ENCODE assay signal across 6 cellular contexts in the genomic region with DNA sequence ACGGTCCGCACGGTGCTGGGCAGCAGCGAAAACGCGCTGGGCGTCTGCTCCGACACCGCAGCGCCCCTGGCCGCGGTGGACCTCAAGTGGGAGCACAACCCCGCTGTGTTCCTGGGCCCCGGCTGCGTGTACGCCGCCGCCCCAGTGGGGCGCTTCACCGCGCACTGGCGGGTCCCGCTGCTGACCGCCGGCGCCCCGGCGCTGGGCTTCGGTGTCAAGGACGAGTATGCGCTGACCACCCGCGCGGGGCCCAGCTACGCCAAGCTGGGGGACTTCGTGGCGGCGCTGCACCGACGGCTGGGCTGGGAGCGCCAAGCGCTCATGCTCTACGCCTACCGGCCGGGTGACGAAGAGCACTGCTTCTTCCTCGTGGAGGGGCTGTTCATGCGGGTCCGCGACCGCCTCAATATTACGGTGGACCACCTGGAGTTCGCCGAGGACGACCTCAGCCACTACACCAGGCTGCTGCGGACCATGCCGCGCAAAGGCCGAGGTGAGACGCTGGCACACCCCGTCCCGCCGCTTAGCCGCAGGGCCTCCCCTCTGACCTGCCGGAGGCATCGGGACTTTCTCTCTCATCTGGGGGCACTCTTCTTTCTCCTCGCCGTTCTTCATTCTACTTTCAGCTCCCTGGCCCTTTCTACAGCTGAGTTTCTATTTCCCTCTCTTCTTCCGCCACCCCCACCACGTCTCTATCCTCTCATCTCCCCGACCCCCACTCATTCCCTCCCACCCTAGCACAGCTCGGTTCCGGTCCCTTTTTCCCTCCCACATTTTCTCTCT. TPM values are rescaled to one million over a fixed set of nuclear protein-coding genes. Genes with fewer than 3 reads are reported as not detected.
DNase-seq lines count a peak whose midpoint lies in the region; ATAC-seq and TF ChIP-seq lines count a peak whose summit lies in the region.

No MANE protein-coding gene starts in this region.

- H3K27ac ChIP-seq in iPS DF 6.9 (ENCODE audit: low read length) = no peak overlapping the region
- H3K27ac ChIP-seq in upper lobe of right lung = peak overlapping the region; percentile 74

- ATAC-seq in upper lobe of right lung = peak; percentile 63
- no peak for ATAC-seq in HG02870 (IDR thresholded peaks at IDR 0.05; ENCODE audit: unreplicated experiment)

- H3K4me1 Mint-ChIP-seq in Caco-2 (ENCODE audit: low read depth, unreplicated experiment) = peaks cover 35% of the 10 kb centered on the region
- peaks cover 21% of the 10 kb centered on the region for H3K4me1 Mint-ChIP-seq in activated CD4-positive, alpha-beta T cell treated with anti-CD3 and anti-CD28 coated beads, Interleukin-2, amount 10 ng/mL, durations not matched to agents 7 days and 5 days

- H3K4me3 ChIP-seq in Caco-2 (ENCODE audit: low read depth, low read length) (peak overlapping the region; percentile 73), iPS DF 6.9 (ENCODE audit: low read length) (peak overlapping the region; percentile 34), upper lobe of right lung (peak overlapping the region; percentile 67)

- H3K4me3 Mint-ChIP-seq in Caco-2 (ENCODE audit: unreplicated experiment) = peak overlapping the region; percentile 97
- H3K4me3 Mint-ChIP-seq in activated CD4-positive, alpha-beta T cell treated with anti-CD3 and anti-CD28 coated beads, Interleukin-2, amount 10 ng/mL, durations not matched to agents 7 days and 5 days = peak overlapping the region; percentile 29

- no peaks in the 10 kb centered on the region for H3K9me3 Mint-ChIP-seq in Caco-2 (ENCODE audit: unreplicated experiment)
- H3K9me3 Mint-ChIP-seq in activated CD4-positive, alpha-beta T cell treated with anti-CD3 and anti-CD28 coated beads, Interleukin-2, amount 10 ng/mL, durations not matched to agents 7 days and 5 days = no peaks in the 10 kb centered on the region

- TF ChIP-seq CTCF in Caco-2 (IDR thresholded peaks at IDR 0.05; ENCODE audit: insufficient read depth in 1 of 2, low read depth in 1 of 2, low read length in 1 of 2, severe bottlenecking in 1 of 2, unreplicated experiment in 1 of 2) = no peak
- TF ChIP-seq CTCF in upper lobe of right lung (IDR thresholded peaks at IDR 0.05) = no peak
- no peak for TF ChIP-seq CTCF in GM10266 (IDR thresholded peaks at IDR 0.05; ENCODE audit: control insufficient read depth, insufficient read depth, low read depth, missing control alignments)

- H3K9me3 ChIP-seq in Caco-2 (no peaks in the 10 kb centered on the region), iPS DF 6.9 (ENCODE audit: control insufficient read depth, insufficient read depth, low read length) (no peaks in the 10 kb centered on the region), upper lobe of right lung (no peaks in the 10 kb centered on the region)

- intact Hi-C loops in Caco-2 (cut with micrococcal nuclease; ENCODE audit: unreplicated experiment) (loop anchor here (2.0 to 5.0 kb wide), 2 partner anchors 243 to 307 kb away; a partner anchor contains a TSS), upper lobe of right lung (cut with DNase I) (loop anchor here (5.0 kb wide), 2 partner anchors 68 to 93 kb away; no protein-coding TSS in a partner anchor)

- peaks cover 19% of the 10 kb centered on the region for H3K36me3 Mint-ChIP-seq in Caco-2 (ENCODE audit: insufficient read depth, unreplicated experiment)
- H3K36me3 Mint-ChIP-seq in activated CD4-positive, alpha-beta T cell treated with anti-CD3 and anti-CD28 coated beads, Interleukin-2, amount 10 ng/mL, durations not matched to agents 7 days and 5 days (ENCODE audit: low read depth) = no peaks in the 10 kb centered on the region

- POLR2A ChIA-PET in Caco-2 (lab: Charles Lee) = interaction anchor here (0.6 kb wide), 1 partner anchor 149 kb away, joined by 3 read pairs; no protein-coding TSS in a partner anchor
- POLR2A ChIA-PET in activated CD4-positive, alpha-beta T cell treated with anti-CD3 and anti-CD28 coated beads, Interleukin-2, amount 10 ng/mL, durations not matched to agents 7 days and 5 days (lab: Charles Lee) = no interaction called here

- DNase-seq in Caco-2 = peak in 1 of 2 experiments; percentile 43
- peak; percentile 28 for DNase-seq in activated CD4-positive, alpha-beta T cell treated with anti-CD3 and anti-CD28 coated beads, Interleukin-2, amount 10 ng/mL, durations not matched to agents 7 days and 5 days
- no peak for DNase-seq in iPS DF 6.9 (ENCODE audit: low read depth, low spot score)
- DNase-seq in upper lobe of right lung = peak; percentile 74
- no peak for DNase-seq in GM10266 (ENCODE audit: extremely low spot score)

- H3K27ac Mint-ChIP-seq in Caco-2 (ENCODE audit: unreplicated experiment) = no peak overlapping the region
- H3K27ac Mint-ChIP-seq in activated CD4-positive, alpha-beta T cell treated with anti-CD3 and anti-CD28 coated beads, Interleukin-2, amount 10 ng/mL, durations not matched to agents 7 days and 5 days = no peak overlapping the region

- CTCF ChIA-PET in Caco-2 (lab: Charles Lee) = interaction anchor here (0.6 to 1.0 kb wide), 2 partner anchors 48 to 315 kb away, joined by 3 to 5 read pairs; a partner anchor contains a TSS
- CTCF ChIA-PET in activated CD4-positive, alpha-beta T cell treated with anti-CD3 and anti-CD28 coated beads, Interleukin-2, amount 10 ng/mL, durations not matched to agents 7 days and 5 days (lab: Charles Lee) = interaction anchor here (0.6 to 1.2 kb wide), 6 partner anchors 10 to 307 kb away, joined by 3 to 4 read pairs (median 3); a partner anchor contains a TSS

- no TSS peak for BruUV-seq in Caco-2 (replicated peaks; lab: Mats Ljungman, UMichigan)

- H3K36me3 ChIP-seq in Caco-2 (ENCODE audit: control insufficient read depth, insufficient read depth, low read length) = no peaks in the 10 kb centered on the region
- H3K36me3 ChIP-seq in iPS DF 6.9 (ENCODE audit: control insufficient read depth, insufficient read depth, low read length) = no peaks in the 10 kb centered on the region
- H3K36me3 ChIP-seq in upper lobe of right lung = no peaks in the 10 kb centered on the region

- H3K4me1 ChIP-seq in Caco-2 = peaks cover 16% of the 10 kb centered on the region
- H3K4me1 ChIP-seq in iPS DF 6.9 (ENCODE audit: control insufficient read depth, insufficient read depth, low read length) = no peaks in the 10 kb centered on the region
- H3K4me1 ChIP-seq in upper lobe of right lung = peaks cover 14% of the 10 kb centered on the region

- H3K27me3 ChIP-seq in Caco-2 (replicated peaks; ENCODE audit: control insufficient read depth, insufficient read depth, low read length) = no peaks in the 10 kb centered on the region
- no peaks in the 10 kb centered on the region; the same call in 1 of the 2 replicates for H3K27me3 ChIP-seq in iPS DF 6.9 (ENCODE audit: control insufficient read depth, insufficient read depth, low read length)
- H3K27me3 ChIP-seq in upper lobe of right lung = peaks cover 24% of the 10 kb centered on the region

- WGBS in iPS DF 6.9 (ENCODE audit: insufficient coverage, insufficient read length) = no CpG with 5 or more reads among the region's 73 CpGs

- peaks cover 9% of the 10 kb centered on the region for H3K27me3 Mint-ChIP-seq in Caco-2 (ENCODE audit: insufficient read depth, unreplicated experiment)
- H3K27me3 Mint-ChIP-seq in activated CD4-positive, alpha-beta T cell treated with anti-CD3 and anti-CD28 coated beads, Interleukin-2, amount 10 ng/mL, durations not matched to agents 7 days and 5 days = peaks cover 49% of the 10 kb centered on the region

RNA-seq across cellular contexts. Expression of a gene that starts 1.0 kb away (rescaled TPM):
- total RNA-seq in Caco-2 (2022) = 1.4 and 2.0 TPM in 2 replicates
- total RNA-seq in activated CD4-positive, alpha-beta T cell treated with anti-CD3 and anti-CD28 coated beads, Interleukin-2, amount 10 ng/mL, durations not matched to agents 7 days and 5 days = not detected
- 69.4 TPM for total RNA-seq in upper lobe of right lung

RNA-seq across cellular contexts. Expression of a gene that starts 8.7 kb away (rescaled TPM):
- total RNA-seq in Caco-2 (2022) (287 and 289 TPM in 2 replicates), upper lobe of right lung (86.1 TPM)
- 100 to 1,000 TPM; 192 to 223 TPM for total RNA-seq in activated CD4-positive, alpha-beta T cell treated with anti-CD3 and anti-CD28 coated beads, Interleukin-2, amount 10 ng/mL, durations not matched to agents 7 days and 5 days

RNA-seq across cellular contexts. Expression of a gene that starts 21.0 kb away (rescaled TPM):
- total RNA-seq in Caco-2 (2022) (32.8 and 34.1 TPM in 2 replicates), upper lobe of right lung (32.7 TPM)
- total RNA-seq in activated CD4-positive, alpha-beta T cell treated with anti-CD3 and anti-CD28 coated beads, Interleukin-2, amount 10 ng/mL, durations not matched to agents 7 days and 5 days = 10 to 100 TPM; 36.1 to 39.6 TPM

RNA-seq across cellular contexts. Expression of a gene that starts 45.7 kb away (rescaled TPM):
- total RNA-seq in Caco-2 (2022) (85.1 and 90.6 TPM in 2 replicates), upper lobe of right lung (63.5 TPM)
- 10 to 100 TPM; 96.1 to 98.3 TPM for total RNA-seq in activated CD4-positive, alpha-beta T cell treated with anti-CD3 and anti-CD28 coated beads, Interleukin-2, amount 10 ng/mL, durations not matched to agents 7 days and 5 days

RNA-seq across cellular contexts. Expression of a gene that starts 48.3 kb away (rescaled TPM):
- 39.0 and 43.4 TPM in 2 replicates for total RNA-seq in Caco-2 (2022)
- 10 to 100 TPM; 62.9 to 64.8 TPM for total RNA-seq in activated CD4-positive, alpha-beta T cell treated with anti-CD3 and anti-CD28 coated beads, Interleukin-2, amount 10 ng/mL, durations not matched to agents 7 days and 5 days
- 72.3 TPM for total RNA-seq in upper lobe of right lung

Comparison
In these comparisons a context has a peak if more than half of its experiments do, and no peak if none do; other contexts are left out.
1. DNase-seq: peak in activated CD4-positive, alpha-beta T cell treated with anti-CD3 and anti-CD28 coated beads, Interleukin-2, amount 10 ng/mL, durations not matched to agents 7 days and 5 days (single experiment) and upper lobe of right lung (single experiment); none in iPS DF 6.9 (single experiment) and GM10266 (single experiment).
2. RNA of a gene that starts 1.0 kb away (total RNA-seq): 69.4 TPM in upper lobe of right lung (single experiment); 1.4 to 2.0 TPM in Caco-2 and not detected in activated CD4-positive, alpha-beta T cell treated with anti-CD3 and anti-CD28 coated beads, Interleukin-2, amount 10 ng/mL, durations not matched to agents 7 days and 5 days; every median in the first group is over 10 times any median in the second.
3. Peak in every context shown above with its lines, with median percentiles within 50 percentile points of each other: H3K4me3 ChIP-seq.